2 cellular contexts compared by ENCODE assay signal in genomic region chr7:149456770-149457421, GRCh38.
TF ChIP-seq lines count a peak whose summit lies in the region.

No MANE protein-coding gene starts in this region.

TF ChIP-seq in IMR-90, 13 proteins besides CTCF, POLR2A, EP300 and RAD21:
- no peak for TF ChIP-seq CEBPB (IDR thresholded peaks at IDR 0.05; ENCODE audit: low read depth, low read length)
- TF ChIP-seq MXI1 (IDR thresholded peaks at IDR 0.05; ENCODE audit: borderline replicate concordance, low read depth, low read length), result no peak
- no peak for TF ChIP-seq BHLHE40 (IDR thresholded peaks at IDR 0.05; ENCODE audit: low read depth, low read length)
- no peak for TF ChIP-seq CHD1 (IDR thresholded peaks at IDR 0.05; ENCODE audit: low read depth, low read length)
- no peak for TF ChIP-seq RFX5 (IDR thresholded peaks at IDR 0.05; ENCODE audit: low read depth, low read length)
- no peak for TF ChIP-seq FOS (IDR thresholded peaks at IDR 0.05; ENCODE audit: low read depth, low read length)
- no peak for TF ChIP-seq MAZ (IDR thresholded peaks at IDR 0.05; ENCODE audit: borderline replicate concordance, low read depth, low read length)
- TF ChIP-seq, protein P1, sequence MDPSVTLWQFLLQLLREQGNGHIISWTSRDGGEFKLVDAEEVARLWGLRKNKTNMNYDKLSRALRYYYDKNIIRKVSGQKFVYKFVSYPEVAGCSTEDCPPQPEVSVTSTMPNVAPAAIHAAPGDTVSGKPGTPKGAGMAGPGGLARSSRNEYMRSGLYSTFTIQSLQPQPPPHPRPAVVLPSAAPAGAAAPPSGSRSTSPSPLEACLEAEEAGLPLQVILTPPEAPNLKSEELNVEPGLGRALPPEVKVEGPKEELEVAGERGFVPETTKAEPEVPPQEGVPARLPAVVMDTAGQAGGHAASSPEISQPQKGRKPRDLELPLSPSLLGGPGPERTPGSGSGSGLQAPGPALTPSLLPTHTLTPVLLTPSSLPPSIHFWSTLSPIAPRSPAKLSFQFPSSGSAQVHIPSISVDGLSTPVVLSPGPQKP (IDR thresholded peaks at IDR 0.05; ENCODE audit: borderline replicate concordance, low read depth, low read length), result no peak
- no peak for TF ChIP-seq SMC3 (IDR thresholded peaks at IDR 0.05; ENCODE audit: low read depth, low read length)
- TF ChIP-seq, protein P2, sequence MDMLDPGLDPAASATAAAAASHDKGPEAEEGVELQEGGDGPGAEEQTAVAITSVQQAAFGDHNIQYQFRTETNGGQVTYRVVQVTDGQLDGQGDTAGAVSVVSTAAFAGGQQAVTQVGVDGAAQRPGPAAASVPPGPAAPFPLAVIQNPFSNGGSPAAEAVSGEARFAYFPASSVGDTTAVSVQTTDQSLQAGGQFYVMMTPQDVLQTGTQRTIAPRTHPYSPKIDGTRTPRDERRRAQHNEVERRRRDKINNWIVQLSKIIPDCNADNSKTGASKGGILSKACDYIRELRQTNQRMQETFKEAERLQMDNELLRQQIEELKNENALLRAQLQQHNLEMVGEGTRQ (IDR thresholded peaks at IDR 0.05; ENCODE audit: low read depth, low read length), result no peak
- TF ChIP-seq MAFK (IDR thresholded peaks at IDR 0.05; ENCODE audit: low read depth, low read length), result no peak
- no peak for TF ChIP-seq NFE2L2 (IDR thresholded peaks at IDR 0.05; ENCODE audit: low read depth, low read length)
- TF ChIP-seq RCOR1 (IDR thresholded peaks at IDR 0.05; ENCODE audit: insufficient replicate concordance, low read length), result no peak

TF ChIP-seq in SK-N-SH, 30 proteins besides CTCF, POLR2A, EP300 and RAD21:
- TF ChIP-seq RCOR1 (IDR thresholded peaks at IDR 0.05; ENCODE audit: low read length) (no peak), MAX (IDR thresholded peaks at IDR 0.05; ENCODE audit: low read depth) (no peak), EZH2phosphoT487 (IDR thresholded peaks at IDR 0.05; ENCODE audit: borderline replicate concordance, low read depth) (no peak), POLR2AphosphoS5 (IDR thresholded peaks at IDR 0.05; ENCODE audit: low read depth, low read length) (no peak), FOXM1 (IDR thresholded peaks at IDR 0.05; ENCODE audit: low read depth) (no peak), IRF3 (IDR thresholded peaks at IDR 0.05; ENCODE audit: low read depth, low read length) (no peak), ZBTB33 (IDR thresholded peaks at IDR 0.05; ENCODE audit: borderline replicate concordance, low read depth) (no peak), GABPA (IDR thresholded peaks at IDR 0.05; ENCODE audit: low read depth) (no peak), RFX5 (IDR thresholded peaks at IDR 0.05; ENCODE audit: low read length) (no peak), TAF1 (IDR thresholded peaks at IDR 0.05; ENCODE audit: borderline replicate concordance, low read depth, low read length) (no peak), ELF1 (IDR thresholded peaks at IDR 0.05) (no peak), GATA2 (CRISPR knock-in tag; IDR thresholded peaks at IDR 0.05) (no peak)
- TF ChIP-seq, protein P3, sequence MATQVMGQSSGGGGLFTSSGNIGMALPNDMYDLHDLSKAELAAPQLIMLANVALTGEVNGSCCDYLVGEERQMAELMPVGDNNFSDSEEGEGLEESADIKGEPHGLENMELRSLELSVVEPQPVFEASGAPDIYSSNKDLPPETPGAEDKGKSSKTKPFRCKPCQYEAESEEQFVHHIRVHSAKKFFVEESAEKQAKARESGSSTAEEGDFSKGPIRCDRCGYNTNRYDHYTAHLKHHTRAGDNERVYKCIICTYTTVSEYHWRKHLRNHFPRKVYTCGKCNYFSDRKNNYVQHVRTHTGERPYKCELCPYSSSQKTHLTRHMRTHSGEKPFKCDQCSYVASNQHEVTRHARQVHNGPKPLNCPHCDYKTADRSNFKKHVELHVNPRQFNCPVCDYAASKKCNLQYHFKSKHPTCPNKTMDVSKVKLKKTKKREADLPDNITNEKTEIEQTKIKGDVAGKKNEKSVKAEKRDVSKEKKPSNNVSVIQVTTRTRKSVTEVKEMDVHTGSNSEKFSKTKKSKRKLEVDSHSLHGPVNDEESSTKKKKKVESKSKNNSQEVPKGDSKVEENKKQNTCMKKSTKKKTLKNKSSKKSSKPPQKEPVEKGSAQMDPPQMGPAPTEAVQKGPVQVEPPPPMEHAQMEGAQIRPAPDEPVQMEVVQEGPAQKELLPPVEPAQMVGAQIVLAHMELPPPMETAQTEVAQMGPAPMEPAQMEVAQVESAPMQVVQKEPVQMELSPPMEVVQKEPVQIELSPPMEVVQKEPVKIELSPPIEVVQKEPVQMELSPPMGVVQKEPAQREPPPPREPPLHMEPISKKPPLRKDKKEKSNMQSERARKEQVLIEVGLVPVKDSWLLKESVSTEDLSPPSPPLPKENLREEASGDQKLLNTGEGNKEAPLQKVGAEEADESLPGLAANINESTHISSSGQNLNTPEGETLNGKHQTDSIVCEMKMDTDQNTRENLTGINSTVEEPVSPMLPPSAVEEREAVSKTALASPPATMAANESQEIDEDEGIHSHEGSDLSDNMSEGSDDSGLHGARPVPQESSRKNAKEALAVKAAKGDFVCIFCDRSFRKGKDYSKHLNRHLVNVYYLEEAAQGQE (IDR thresholded peaks at IDR 0.05; ENCODE audit: low read depth, low read length), result no peak
